In the genomic region with DNA sequence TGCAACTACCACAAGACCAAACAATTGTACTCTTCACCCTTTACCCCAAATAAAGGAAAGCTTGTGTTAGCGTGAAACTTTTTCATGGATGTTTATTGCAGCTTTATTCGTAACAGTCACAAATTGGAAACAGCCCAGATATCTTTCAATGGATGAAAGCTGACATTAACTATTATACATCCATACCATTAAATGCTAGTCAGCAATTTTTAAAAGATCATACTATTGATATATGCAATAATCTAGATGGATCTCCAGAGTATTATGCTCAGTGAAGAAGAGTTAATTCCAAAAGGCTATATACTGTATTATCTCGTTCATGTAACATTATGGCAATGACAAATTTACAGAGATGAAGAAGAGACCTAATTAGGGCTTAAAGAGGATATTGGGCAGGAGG, we compare ENCODE assay signal across 35 cellular contexts.
"Had no signal": no experiment of that assay in that cellular context is flagged by ENCODE, and none has a peak within 500 bp of the region (broad histone marks: within the 10 kb centered on the region; RNA-seq: fewer than 3 reads in every experiment).

No MANE protein-coding gene starts in this region.

- H3K36me3 ChIP-seq: MG63 had no signal

- H3K9me3 ChIP-seq: MG63 had no signal

- H3K27me3 ChIP-seq: MG63 had no signal

- H3K4me3 ChIP-seq: MG63 had no signal

- DNase-seq: Karpas-422, Kasumi-1, MG63, MM.1S, MV-4-11, NCI-H1048, NCI-H1092, NCI-H1092 treated with DMSO at 0.1 percent for 48 hours, NCI-H1105, NCI-H1105 treated with DMSO at 0.1 percent for 48 hours, NCI-H1417, NCI-H1417 treated with DMSO at 0.1 percent for 48 hours, NCI-H1436, NCI-H1436 treated with DMSO at 0.1 percent for 48 hours, NCI-H146, NCI-H1694, NCI-H1694 treated with DMSO at 0.1 percent for 48 hours, NCI-H187, NCI-H187 treated with DMSO at 0.1 percent for 48 hours, NCI-H1930, NCI-H2029, NCI-H2029 treated with DMSO at 0.1 percent for 48 hours, NCI-H2081, NCI-H2081 treated with DMSO at 0.1 percent for 48 hours, NCI-H2107, NCI-H2171, NCI-H2171 treated with DMSO at 0.1 percent for 48 hours, NCI-H2227 treated with DMSO at 0.1 percent for 48 hours, NCI-H226, NCI-H345, NCI-H446, NCI-H446 treated with DMSO at 0.1 percent for 48 hours, NCI-H510A, NCI-H510A treated with DMSO at 0.1 percent for 48 hours, NCI-H524 had no signal
